In genomic region chr5:53031695-53032096, GRCh38 we compare ENCODE assay signal across 8 cellular contexts. TPM values are rescaled to one million over a fixed set of nuclear protein-coding genes. Genes with fewer than 3 reads are reported as not detected.
DNase-seq lines count a peak whose midpoint lies in the region; ATAC-seq and TF ChIP-seq lines count a peak whose summit lies in the region.

No MANE protein-coding gene starts in this region.

- intact Hi-C loops in prostate gland (cut with DNase I): no loop called here
- intact Hi-C loops in posterior vena cava (cut with DNase I): no loop called here

- no peaks in the 10 kb centered on the region for H3K9me3 ChIP-seq in prostate gland

- DNase-seq in ELR (ENCODE audit: low read depth): peak; percentile 96
- DNase-seq in RKO (ENCODE audit: low spot score): peak; percentile 9
- peak; percentile 87 for DNase-seq in dermis blood vessel endothelial cell
- DNase-seq in prostate gland (ENCODE audit: low spot score): peak; percentile 20
- DNase-seq in posterior vena cava (ENCODE audit: low spot score): no peak

- H3K36me3 ChIP-seq in prostate gland: no peaks in the 10 kb centered on the region

- peaks cover 3% of the 10 kb centered on the region for H3K4me1 ChIP-seq in prostate gland (replicated peaks)

- TF ChIP-seq POLR2A in prostate gland (IDR thresholded peaks at IDR 0.05): no peak

- H3K27me3 ChIP-seq in prostate gland (replicated peaks; ENCODE audit: insufficient read depth): no peaks in the 10 kb centered on the region

- peak overlapping the region; percentile 27 to 46 for H3K27ac ChIP-seq in prostate gland

- TF ChIP-seq CTCF in prostate gland (IDR thresholded peaks at IDR 0.05): no peak

- 9% methylated on average over 4 of the region's 4 CpGs for WGBS in prostate gland

- ATAC-seq in HG03039 (IDR thresholded peaks at IDR 0.05; ENCODE audit: unreplicated experiment): no peak
- ATAC-seq in GM21423 (IDR thresholded peaks at IDR 0.05; ENCODE audit: unreplicated experiment): no peak
- no peak for ATAC-seq in HG03175 (IDR thresholded peaks at IDR 0.05; ENCODE audit: unreplicated experiment)

- no peak overlapping the region for H3K4me3 ChIP-seq in prostate gland

RNA-seq across cellular contexts. Expression of gene ITGA2, which starts 42.5 kb away (rescaled TPM):
- total RNA-seq in dermis blood vessel endothelial cell (44.9 and 90.6 TPM in 2 replicates), prostate gland (10 to 100 TPM in 1 of 2 donors, 1 to 10 TPM in 1; 6.4 to 21.5 TPM), posterior vena cava (10 to 100 TPM in 1 of 2 donors, 1 to 10 TPM in 1; 7.5 to 21.3 TPM)
